Comparison of ENCODE assay signal across 21 cellular contexts in the genomic region with DNA sequence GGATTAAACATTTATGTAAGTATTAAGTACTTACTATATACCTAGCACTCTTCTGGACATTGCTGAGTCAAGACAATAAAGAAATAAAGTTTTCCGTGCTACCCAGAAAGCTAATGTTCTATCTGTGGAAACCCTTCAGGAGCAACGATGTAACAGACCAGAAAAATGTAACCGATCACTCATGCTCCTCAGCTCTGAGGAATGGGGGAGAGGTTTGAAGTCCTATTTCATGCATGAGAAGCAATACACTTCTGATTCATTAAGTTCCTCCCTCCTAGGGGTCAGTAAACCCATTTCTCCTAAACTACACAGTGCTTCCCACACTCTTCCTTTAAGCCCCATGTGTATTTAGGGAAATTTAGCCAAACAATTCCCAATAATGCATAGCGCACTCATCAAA. TPM values are rescaled to one million over a fixed set of nuclear protein-coding genes. Genes with fewer than 3 reads are reported as not detected.
DNase-seq lines count a peak whose midpoint lies in the region; ATAC-seq and TF ChIP-seq lines count a peak whose summit lies in the region.
"Had no signal": no experiment of that assay in that cellular context is flagged by ENCODE, and none has a peak within 500 bp of the region (broad histone marks: within the 10 kb centered on the region; RNA-seq: fewer than 3 reads in every experiment).

No MANE protein-coding gene starts in this region.

- H3K9me2 ChIP-seq in GM23338 (ENCODE audit: insufficient read depth), result 0 out of 2 replicates have a peak, but pooled peaks cover 6% of the 10 kb centered on the region

- H3K27me3 ChIP-seq in GM23338 (ENCODE audit: insufficient read depth), result no peaks in the 10 kb centered on the region
- H3K27me3 ChIP-seq: BLaER1 had no signal

- peaks cover 2% of the 10 kb centered on the region for H3K27me3 Mint-ChIP-seq in GM23338 (ENCODE audit: insufficient read depth, low read depth, poor library complexity)
- peaks cover 3% of the 10 kb centered on the region for H3K27me3 Mint-ChIP-seq in nephron (ENCODE audit: low read depth)

- H2AFZ ChIP-seq in GM23338, result peak overlapping the region; percentile 74; the same call in 1 of the 2 replicates

- H3K79me2 ChIP-seq in GM23338 (replicated peaks; ENCODE audit: insufficient read depth), result no peaks in the 10 kb centered on the region

- H3K36me3 Mint-ChIP-seq in GM23338 (ENCODE audit: low read depth) (no peaks in the 10 kb centered on the region), nephron (ENCODE audit: low read depth) (peaks cover 8% of the 10 kb centered on the region)
- H3K36me3 Mint-ChIP-seq: CD8-positive, alpha-beta memory T cell had no signal

- H3K27ac Mint-ChIP-seq in GM23338 (no peak overlapping the region), nephron (peak overlapping the region in 2 of 3 experiments; percentile 7 to 27)
- H3K27ac Mint-ChIP-seq: B cell; CD4-positive, alpha-beta T cell; CD8-positive, alpha-beta memory T cell; HFFc6 had no signal

- H3K9me3 Mint-ChIP-seq in GM23338, result peaks cover 8% of the 10 kb centered on the region; the same call in 2 of the 3 replicates
- peaks cover 22% of the 10 kb centered on the region for H3K9me3 Mint-ChIP-seq in nephron

- no peaks in the 10 kb centered on the region for H3K4me1 ChIP-seq in GM23338 (ENCODE audit: insufficient read depth)
- H3K4me1 ChIP-seq: HAP-1 had no signal

- no peaks in the 10 kb centered on the region for H3K36me3 ChIP-seq in GM23338 (ENCODE audit: insufficient read depth)
- H3K36me3 ChIP-seq: BLaER1, HAP-1 had no signal

- no peak for ATAC-seq in GM23338
- ATAC-seq: GM12878 had no signal

- H3F3A ChIP-seq in GM23338 (replicated peaks; ENCODE audit: low read depth), result 0 out of 2 replicates have a peak, but pooled peaks cover 3% of the 10 kb centered on the region

- no peak for DNase-seq in GM23338 (ENCODE audit: low spot score)
- peak; percentile 81 for DNase-seq in kidney glomerular epithelial cell (lab: John Stamatoyannopoulos, UW)
- DNase-seq in renal cortical epithelial cell (ENCODE audit: low read depth), result peak; percentile 59
- DNase-seq in NCI-H2029 (lab: John Stamatoyannopoulos, UW), result no peak
- DNase-seq in midbrain (lab: John Stamatoyannopoulos, UW), result no peak
- DNase-seq in stimulated activated naive CD4-positive, alpha-beta T cell (lab: John Stamatoyannopoulos, UW), result no peak
- DNase-seq: CD4-positive, alpha-beta T cell; CD8-positive, alpha-beta memory T cell; DMS 273 treated with DMSO at 0.1 percent for 48 hours; DMS79; EL; GDM1; GOT3; HFFc6 had no signal

- H3K4me3 Mint-ChIP-seq in GM23338 (no peak overlapping the region), nephron (no peak overlapping the region)
- H3K4me3 Mint-ChIP-seq: B cell; CD4-positive, alpha-beta T cell; CD8-positive, alpha-beta memory T cell; HFFc6 had no signal

- no peak overlapping the region for H3K4me2 ChIP-seq in GM23338
- H3K4me2 ChIP-seq: BLaER1 had no signal

- H3K4me3 ChIP-seq in GM23338, result no peak overlapping the region
- H3K4me3 ChIP-seq: BLaER1, GM12878, HAP-1 had no signal

- no peak for TF ChIP-seq CTCF in GM23338 (conservative IDR thresholded peaks at IDR 0.05; ENCODE audit: low read depth in 2 of 2)
- no peak for TF ChIP-seq CTCF in nephron (IDR thresholded peaks at IDR 0.05; ENCODE audit: unreplicated experiment in 3 of 3)

- H4K20me1 ChIP-seq in GM23338 (replicated peaks; ENCODE audit: insufficient read depth), result no peaks in the 10 kb centered on the region
- H4K20me1 ChIP-seq: BLaER1 had no signal

- no peak overlapping the region for H3K27ac ChIP-seq in GM23338 (ENCODE audit: low read depth)
- H3K27ac ChIP-seq: 22Rv1, BLaER1, C4-2B had no signal

- peaks cover 4% of the 10 kb centered on the region; the same call in 2 of the 3 replicates for H3K4me1 Mint-ChIP-seq in GM23338
- no peaks in the 10 kb centered on the region for H3K4me1 Mint-ChIP-seq in nephron
- H3K4me1 Mint-ChIP-seq: B cell; CD8-positive, alpha-beta memory T cell had no signal

TF ChIP-seq in GM23338, 12 proteins besides CTCF, POLR2A, EP300 and RAD21 (continues in another document):
- TF ChIP-seq POLR2AphosphoS5 (IDR thresholded peaks at IDR 0.05; ENCODE audit: low read depth) (no peak), EZH2 (IDR thresholded peaks at IDR 0.05; ENCODE audit: low read depth, unreplicated experiment) (no peak), EZH2phosphoT487 (IDR thresholded peaks at IDR 0.05; ENCODE audit: unreplicated experiment) (no peak), ZNF114 (CRISPR knock-in tag; IDR thresholded peaks at IDR 0.05) (no peak), REST (IDR thresholded peaks at IDR 0.05; ENCODE audit: unreplicated experiment) (no peak), ZNF331 (CRISPR knock-in tag; IDR thresholded peaks at IDR 0.05; ENCODE audit: low read depth) (no peak), NANOG (IDR thresholded peaks at IDR 0.05; ENCODE audit: borderline replicate concordance) (no peak), STAT1 (IDR thresholded peaks at IDR 0.05; ENCODE audit: unreplicated experiment) (no peak), JUNB (IDR thresholded peaks at IDR 0.05; ENCODE audit: unreplicated experiment) (no peak), CREB1 (CRISPR knock-in tag; IDR thresholded peaks at IDR 0.05; ENCODE audit: low read depth) (no peak)
- TF ChIP-seq, protein P1, sequence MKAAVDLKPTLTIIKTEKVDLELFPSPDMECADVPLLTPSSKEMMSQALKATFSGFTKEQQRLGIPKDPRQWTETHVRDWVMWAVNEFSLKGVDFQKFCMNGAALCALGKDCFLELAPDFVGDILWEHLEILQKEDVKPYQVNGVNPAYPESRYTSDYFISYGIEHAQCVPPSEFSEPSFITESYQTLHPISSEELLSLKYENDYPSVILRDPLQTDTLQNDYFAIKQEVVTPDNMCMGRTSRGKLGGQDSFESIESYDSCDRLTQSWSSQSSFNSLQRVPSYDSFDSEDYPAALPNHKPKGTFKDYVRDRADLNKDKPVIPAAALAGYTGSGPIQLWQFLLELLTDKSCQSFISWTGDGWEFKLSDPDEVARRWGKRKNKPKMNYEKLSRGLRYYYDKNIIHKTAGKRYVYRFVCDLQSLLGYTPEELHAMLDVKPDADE (IDR thresholded peaks at IDR 0.05), result no peak

RNA-seq across cellular contexts. Expression of gene KAZN, which starts 25.6 kb away (rescaled TPM):
- total RNA-seq in GM23338 (2014; rRNA removed; shearing (Covaris generic)), result 10.0 and 15.0 TPM in 2 replicates
- 9.9 and 11.2 TPM in 2 replicates for polyA plus RNA-seq in GM23338 (2016; fragmentation: Nextera tagmentation; extraction: Ambion mirVana)
- total RNA-seq in renal cortical epithelial cell, result 9.4 and 30.8 TPM in 2 replicates

Comparison
In these comparisons a context has a peak if more than half of its experiments do, and no peak if none do; other contexts are left out.
1. DNase-seq: peak in kidney glomerular epithelial cell (single experiment) and renal cortical epithelial cell (single experiment); none in GM23338 (single experiment), NCI-H2029 (single experiment), midbrain (single experiment) and stimulated activated naive CD4-positive, alpha-beta T cell (0 of 6).